1 cellular context compared by ENCODE assay signal in genomic region chr1:212979340-212980122, GRCh38.
TF ChIP-seq lines count a peak whose summit lies in the region.

No MANE protein-coding gene starts in this region.

TF ChIP-seq in GM12878, 131 proteins besides CTCF, POLR2A, EP300 and RAD21 (continued from another document and continues in another):
- TF ChIP-seq E4F1 (IDR thresholded peaks at IDR 0.05; ENCODE audit: borderline replicate concordance, partially characterized antibody) (no peak), CBX3 (IDR thresholded peaks at IDR 0.05; ENCODE audit: borderline replicate concordance, low read depth) (no peak), PRDM15 (CRISPR knock-in tag; IDR thresholded peaks at IDR 0.05) (peak; percentile 48; the same call in 1 of the 2 replicates), NR2C1 (IDR thresholded peaks at IDR 0.05) (no peak), PKNOX1 (IDR thresholded peaks at IDR 0.05) (peak; percentile 44), CREM (IDR thresholded peaks at IDR 0.05; ENCODE audit: low read depth) (peak; percentile 75), CHD2 (IDR thresholded peaks at IDR 0.05; ENCODE audit: borderline replicate concordance, low read depth, low read length) (peak; percentile 77; the same call in 1 of the 2 replicates), TAF1 (IDR thresholded peaks at IDR 0.05; ENCODE audit: borderline replicate concordance, low read depth, low read length) (0 out of 2 replicates have a peak, but pooled peaks have one; percentile 30), BCL3 (IDR thresholded peaks at IDR 0.05; ENCODE audit: borderline replicate concordance, insufficient read depth, low read depth, low read length, poor library complexity, severe bottlenecking) (peak; percentile 96), MEF2A (IDR thresholded peaks at IDR 0.05; ENCODE audit: insufficient read depth, low read depth, low read length) (0 out of 2 replicates have a peak, but pooled peaks have one; percentile 14), NKRF (conservative IDR thresholded peaks at IDR 0.05) (no peak), ATF7 (IDR thresholded peaks at IDR 0.05; ENCODE audit: low read depth) (peak; percentile 89), ZBED1 (IDR thresholded peaks at IDR 0.05; ENCODE audit: borderline replicate concordance) (peak; percentile 97), EGR1 (IDR thresholded peaks at IDR 0.05; ENCODE audit: borderline replicate concordance in 1 of 2, low read depth in 2 of 2, low read length in 2 of 2) (peak in 1 of 2 experiments; percentile 98; a peak in 2 of 3 replicates), IKZF2 (IDR thresholded peaks at IDR 0.05) (peak; percentile 84 to 90), ETV6 (conservative IDR thresholded peaks at IDR 0.05 in 1 of 2, IDR thresholded peaks at IDR 0.05 in 1 of 2; ENCODE audit: borderline replicate concordance in 1 of 2, low read depth in 1 of 2) (peak in 1 of 2 experiments; percentile 65; a peak in 2 of 4 replicates), TBL1XR1 (IDR thresholded peaks at IDR 0.05; ENCODE audit: low read depth, low read length) (peak; percentile 87), EZH2 (IDR thresholded peaks at IDR 0.05; ENCODE audit: borderline replicate concordance, control insufficient read depth, low read depth, low read length) (no peak), YY1 (IDR thresholded peaks at IDR 0.05; ENCODE audit: low read depth, low read length) (peak; percentile 45; the same call in 1 of the 2 replicates), SP1 (IDR thresholded peaks at IDR 0.05; ENCODE audit: low read depth, low read length) (peak; percentile 85), RUNX3 (IDR thresholded peaks at IDR 0.05; ENCODE audit: low read length) (peak; percentile 82), CEBPB (IDR thresholded peaks at IDR 0.05; ENCODE audit: borderline replicate concordance in 1 of 2, low read depth in 2 of 2, low read length in 2 of 2) (no peak), LARP7 (IDR thresholded peaks at IDR 0.05) (no peak), STAT1 (conservative IDR thresholded peaks at IDR 0.05) (no peak), EED (IDR thresholded peaks at IDR 0.05; ENCODE audit: low read depth) (peak; percentile 77), SUPT20H (IDR thresholded peaks at IDR 0.05; ENCODE audit: borderline replicate concordance, control insufficient read depth, low read depth, low read length) (no peak), TCF7 (IDR thresholded peaks at IDR 0.05; ENCODE audit: borderline replicate concordance) (no peak), KDM1A (IDR thresholded peaks at IDR 0.05; ENCODE audit: borderline replicate concordance) (no peak), NBN (IDR thresholded peaks at IDR 0.05) (peak; percentile 84), SUZ12 (IDR thresholded peaks at IDR 0.05; ENCODE audit: unreplicated experiment) (no peak), SMARCA5 (IDR thresholded peaks at IDR 0.05) (no peak; the same call in 1 of the 2 replicates), CHD1 (IDR thresholded peaks at IDR 0.05; ENCODE audit: low read depth, low read length) (no peak), MTA3 (IDR thresholded peaks at IDR 0.05; ENCODE audit: borderline replicate concordance, low read length) (peak; percentile 33; the same call in 1 of the 2 replicates), TCF12 (IDR thresholded peaks at IDR 0.05; ENCODE audit: low read depth, low read length) (peak; percentile 79)
- TF ChIP-seq, protein P1, sequence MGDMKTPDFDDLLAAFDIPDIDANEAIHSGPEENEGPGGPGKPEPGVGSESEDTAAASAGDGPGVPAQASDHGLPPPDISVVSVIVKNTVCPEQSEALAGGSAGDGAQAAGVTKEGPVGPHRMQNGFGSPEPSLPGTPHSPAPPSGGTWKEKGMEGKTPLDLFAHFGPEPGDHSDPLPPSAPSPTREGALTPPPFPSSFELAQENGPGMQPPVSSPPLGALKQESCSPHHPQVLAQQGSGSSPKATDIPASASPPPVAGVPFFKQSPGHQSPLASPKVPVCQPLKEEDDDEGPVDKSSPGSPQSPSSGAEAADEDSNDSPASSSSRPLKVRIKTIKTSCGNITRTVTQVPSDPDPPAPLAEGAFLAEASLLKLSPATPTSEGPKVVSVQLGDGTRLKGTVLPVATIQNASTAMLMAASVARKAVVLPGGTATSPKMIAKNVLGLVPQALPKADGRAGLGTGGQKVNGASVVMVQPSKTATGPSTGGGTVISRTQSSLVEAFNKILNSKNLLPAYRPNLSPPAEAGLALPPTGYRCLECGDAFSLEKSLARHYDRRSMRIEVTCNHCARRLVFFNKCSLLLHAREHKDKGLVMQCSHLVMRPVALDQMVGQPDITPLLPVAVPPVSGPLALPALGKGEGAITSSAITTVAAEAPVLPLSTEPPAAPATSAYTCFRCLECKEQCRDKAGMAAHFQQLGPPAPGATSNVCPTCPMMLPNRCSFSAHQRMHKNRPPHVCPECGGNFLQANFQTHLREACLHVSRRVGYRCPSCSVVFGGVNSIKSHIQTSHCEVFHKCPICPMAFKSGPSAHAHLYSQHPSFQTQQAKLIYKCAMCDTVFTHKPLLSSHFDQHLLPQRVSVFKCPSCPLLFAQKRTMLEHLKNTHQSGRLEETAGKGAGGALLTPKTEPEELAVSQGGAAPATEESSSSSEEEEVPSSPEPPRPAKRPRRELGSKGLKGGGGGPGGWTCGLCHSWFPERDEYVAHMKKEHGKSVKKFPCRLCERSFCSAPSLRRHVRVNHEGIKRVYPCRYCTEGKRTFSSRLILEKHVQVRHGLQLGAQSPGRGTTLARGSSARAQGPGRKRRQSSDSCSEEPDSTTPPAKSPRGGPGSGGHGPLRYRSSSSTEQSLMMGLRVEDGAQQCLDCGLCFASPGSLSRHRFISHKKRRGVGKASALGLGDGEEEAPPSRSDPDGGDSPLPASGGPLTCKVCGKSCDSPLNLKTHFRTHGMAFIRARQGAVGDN (IDR thresholded peaks at IDR 0.05), result peak; percentile 85
- TF ChIP-seq, protein P2, sequence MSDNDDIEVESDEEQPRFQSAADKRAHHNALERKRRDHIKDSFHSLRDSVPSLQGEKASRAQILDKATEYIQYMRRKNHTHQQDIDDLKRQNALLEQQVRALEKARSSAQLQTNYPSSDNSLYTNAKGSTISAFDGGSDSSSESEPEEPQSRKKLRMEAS (IDR thresholded peaks at IDR 0.05; ENCODE audit: low read depth, low read length), result 0 out of 2 replicates have a peak, but pooled peaks have one; percentile 18
- TF ChIP-seq, protein P3, sequence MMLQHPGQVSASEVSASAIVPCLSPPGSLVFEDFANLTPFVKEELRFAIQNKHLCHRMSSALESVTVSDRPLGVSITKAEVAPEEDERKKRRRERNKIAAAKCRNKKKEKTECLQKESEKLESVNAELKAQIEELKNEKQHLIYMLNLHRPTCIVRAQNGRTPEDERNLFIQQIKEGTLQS (IDR thresholded peaks at IDR 0.05; ENCODE audit: borderline replicate concordance, extremely low read depth, low read depth, low read length), result no peak
- TF ChIP-seq, protein P4, sequence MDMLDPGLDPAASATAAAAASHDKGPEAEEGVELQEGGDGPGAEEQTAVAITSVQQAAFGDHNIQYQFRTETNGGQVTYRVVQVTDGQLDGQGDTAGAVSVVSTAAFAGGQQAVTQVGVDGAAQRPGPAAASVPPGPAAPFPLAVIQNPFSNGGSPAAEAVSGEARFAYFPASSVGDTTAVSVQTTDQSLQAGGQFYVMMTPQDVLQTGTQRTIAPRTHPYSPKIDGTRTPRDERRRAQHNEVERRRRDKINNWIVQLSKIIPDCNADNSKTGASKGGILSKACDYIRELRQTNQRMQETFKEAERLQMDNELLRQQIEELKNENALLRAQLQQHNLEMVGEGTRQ (IDR thresholded peaks at IDR 0.05; ENCODE audit: borderline replicate concordance, low read depth, low read length), result no peak
- TF ChIP-seq, protein P5, sequence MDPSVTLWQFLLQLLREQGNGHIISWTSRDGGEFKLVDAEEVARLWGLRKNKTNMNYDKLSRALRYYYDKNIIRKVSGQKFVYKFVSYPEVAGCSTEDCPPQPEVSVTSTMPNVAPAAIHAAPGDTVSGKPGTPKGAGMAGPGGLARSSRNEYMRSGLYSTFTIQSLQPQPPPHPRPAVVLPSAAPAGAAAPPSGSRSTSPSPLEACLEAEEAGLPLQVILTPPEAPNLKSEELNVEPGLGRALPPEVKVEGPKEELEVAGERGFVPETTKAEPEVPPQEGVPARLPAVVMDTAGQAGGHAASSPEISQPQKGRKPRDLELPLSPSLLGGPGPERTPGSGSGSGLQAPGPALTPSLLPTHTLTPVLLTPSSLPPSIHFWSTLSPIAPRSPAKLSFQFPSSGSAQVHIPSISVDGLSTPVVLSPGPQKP (IDR thresholded peaks at IDR 0.05; ENCODE audit: low read depth, low read length), result peak; percentile 16; the same call in 1 of the 2 replicates
- TF ChIP-seq, protein P6, sequence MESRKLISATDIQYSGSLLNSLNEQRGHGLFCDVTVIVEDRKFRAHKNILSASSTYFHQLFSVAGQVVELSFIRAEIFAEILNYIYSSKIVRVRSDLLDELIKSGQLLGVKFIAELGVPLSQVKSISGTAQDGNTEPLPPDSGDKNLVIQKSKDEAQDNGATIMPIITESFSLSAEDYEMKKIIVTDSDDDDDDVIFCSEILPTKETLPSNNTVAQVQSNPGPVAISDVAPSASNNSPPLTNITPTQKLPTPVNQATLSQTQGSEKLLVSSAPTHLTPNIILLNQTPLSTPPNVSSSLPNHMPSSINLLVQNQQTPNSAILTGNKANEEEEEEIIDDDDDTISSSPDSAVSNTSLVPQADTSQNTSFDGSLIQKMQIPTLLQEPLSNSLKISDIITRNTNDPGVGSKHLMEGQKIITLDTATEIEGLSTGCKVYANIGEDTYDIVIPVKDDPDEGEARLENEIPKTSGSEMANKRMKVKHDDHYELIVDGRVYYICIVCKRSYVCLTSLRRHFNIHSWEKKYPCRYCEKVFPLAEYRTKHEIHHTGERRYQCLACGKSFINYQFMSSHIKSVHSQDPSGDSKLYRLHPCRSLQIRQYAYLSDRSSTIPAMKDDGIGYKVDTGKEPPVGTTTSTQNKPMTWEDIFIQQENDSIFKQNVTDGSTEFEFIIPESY (IDR thresholded peaks at IDR 0.05), result no peak
